ENCODE assay signal across 1 cellular context in the genomic region with DNA sequence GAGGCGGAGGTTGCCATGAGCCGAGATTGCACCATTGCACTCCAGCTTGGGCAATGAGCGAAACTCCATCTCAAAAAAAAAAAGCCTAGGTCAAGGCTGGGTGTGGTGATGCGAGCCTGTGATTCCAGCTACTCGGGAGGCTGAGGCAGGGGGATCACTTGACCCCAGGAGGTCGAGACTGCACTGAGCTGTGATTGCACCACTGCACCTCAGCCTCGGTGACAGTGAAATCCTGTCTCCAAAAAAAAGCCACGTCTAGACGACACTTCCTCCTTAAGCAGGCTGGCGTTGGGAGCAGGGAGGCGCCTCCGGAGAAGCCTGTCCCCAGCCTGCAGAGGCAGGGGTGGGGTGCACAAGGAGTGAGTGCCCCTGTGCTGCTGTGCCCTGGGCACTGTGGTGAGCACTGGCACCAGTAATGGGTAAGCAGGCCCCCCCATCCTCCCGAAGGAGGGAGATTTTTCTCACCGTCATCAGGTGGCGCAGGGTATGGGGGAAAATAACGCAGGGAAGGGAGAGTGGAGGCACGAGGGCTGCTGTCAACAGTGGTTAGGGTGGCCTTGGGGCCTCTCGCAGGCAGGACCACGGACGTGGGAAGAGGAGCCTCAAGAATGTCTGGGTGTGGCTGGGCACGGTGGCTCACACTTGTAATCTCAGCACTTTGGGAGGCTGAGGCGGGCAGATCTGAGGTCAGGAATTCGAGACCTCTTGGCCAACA.
TF ChIP-seq lines count a peak whose summit lies in the region.

No MANE protein-coding gene starts in this region.

TF ChIP-seq in IMR-90, 13 proteins besides CTCF, POLR2A, EP300 and RAD21:
- TF ChIP-seq NFE2L2 (IDR thresholded peaks at IDR 0.05; ENCODE audit: low read depth, low read length) (no peak), FOS (IDR thresholded peaks at IDR 0.05; ENCODE audit: low read depth, low read length) (no peak), RFX5 (IDR thresholded peaks at IDR 0.05; ENCODE audit: low read depth, low read length) (no peak), SMC3 (IDR thresholded peaks at IDR 0.05; ENCODE audit: low read depth, low read length) (no peak), MXI1 (IDR thresholded peaks at IDR 0.05; ENCODE audit: borderline replicate concordance, low read depth, low read length) (no peak), RCOR1 (IDR thresholded peaks at IDR 0.05; ENCODE audit: insufficient replicate concordance, low read length) (no peak), CHD1 (IDR thresholded peaks at IDR 0.05; ENCODE audit: low read depth, low read length) (no peak)
- TF ChIP-seq, protein P1, sequence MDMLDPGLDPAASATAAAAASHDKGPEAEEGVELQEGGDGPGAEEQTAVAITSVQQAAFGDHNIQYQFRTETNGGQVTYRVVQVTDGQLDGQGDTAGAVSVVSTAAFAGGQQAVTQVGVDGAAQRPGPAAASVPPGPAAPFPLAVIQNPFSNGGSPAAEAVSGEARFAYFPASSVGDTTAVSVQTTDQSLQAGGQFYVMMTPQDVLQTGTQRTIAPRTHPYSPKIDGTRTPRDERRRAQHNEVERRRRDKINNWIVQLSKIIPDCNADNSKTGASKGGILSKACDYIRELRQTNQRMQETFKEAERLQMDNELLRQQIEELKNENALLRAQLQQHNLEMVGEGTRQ (IDR thresholded peaks at IDR 0.05; ENCODE audit: low read depth, low read length), result no peak
